Comparison of ENCODE assay signal across 1 cellular context in the genomic region with DNA sequence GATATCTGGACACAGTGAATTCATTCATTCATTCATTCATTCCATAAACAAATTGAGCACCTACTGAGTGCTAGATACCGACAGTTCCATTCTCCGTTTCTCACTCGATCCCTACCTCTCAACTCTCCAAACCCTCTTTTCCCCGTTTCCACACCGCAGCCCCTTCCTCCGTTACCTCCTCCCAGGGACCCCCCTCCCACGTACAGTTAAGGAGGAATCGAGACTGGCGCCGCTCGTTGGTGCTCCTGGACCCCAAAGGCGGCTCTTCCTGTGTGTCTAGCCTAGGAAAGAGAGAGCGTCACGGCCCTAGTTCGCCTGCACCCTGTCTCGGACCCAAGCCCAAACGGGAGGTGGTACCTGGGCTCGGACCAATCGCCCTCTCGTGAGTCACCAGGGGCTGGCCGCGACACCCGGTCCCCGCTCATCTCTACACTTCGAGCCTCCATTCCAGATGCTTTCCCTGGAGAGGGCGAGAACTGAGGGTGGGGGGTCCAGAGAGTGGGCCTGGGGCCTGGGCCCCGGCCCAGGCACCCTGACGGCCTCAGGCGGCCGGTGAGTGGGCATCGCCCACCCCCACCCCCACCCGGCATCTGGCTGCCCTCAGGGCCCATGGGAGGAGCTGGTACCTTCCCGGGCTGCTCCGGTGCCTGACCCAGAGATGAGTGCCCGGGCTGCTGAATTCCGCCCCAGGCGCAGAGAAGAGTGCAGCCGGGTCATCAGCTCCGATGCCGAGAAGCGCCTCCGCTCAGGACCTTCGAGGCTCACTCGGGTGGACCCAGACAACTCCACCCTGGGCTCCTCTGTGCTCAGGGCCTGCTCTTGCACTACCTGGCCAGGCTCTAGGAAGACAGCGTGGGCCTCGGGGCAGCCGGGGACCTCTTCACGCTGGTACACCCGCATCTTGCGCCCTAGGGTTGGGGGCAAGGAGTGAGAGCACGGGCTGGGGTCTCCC.
TF ChIP-seq lines count a peak whose summit lies in the region.

No MANE protein-coding gene starts in this region.

TF ChIP-seq in liver, 16 proteins besides CTCF, POLR2A, EP300 and RAD21 (continued from another document):
- TF ChIP-seq HNF4A (conservative IDR thresholded peaks at IDR 0.05) (no peak), GABPA (IDR thresholded peaks at IDR 0.05 in 1 of 2, conservative IDR thresholded peaks at IDR 0.05 in 1 of 2) (no peak)
- TF ChIP-seq, protein P1, sequence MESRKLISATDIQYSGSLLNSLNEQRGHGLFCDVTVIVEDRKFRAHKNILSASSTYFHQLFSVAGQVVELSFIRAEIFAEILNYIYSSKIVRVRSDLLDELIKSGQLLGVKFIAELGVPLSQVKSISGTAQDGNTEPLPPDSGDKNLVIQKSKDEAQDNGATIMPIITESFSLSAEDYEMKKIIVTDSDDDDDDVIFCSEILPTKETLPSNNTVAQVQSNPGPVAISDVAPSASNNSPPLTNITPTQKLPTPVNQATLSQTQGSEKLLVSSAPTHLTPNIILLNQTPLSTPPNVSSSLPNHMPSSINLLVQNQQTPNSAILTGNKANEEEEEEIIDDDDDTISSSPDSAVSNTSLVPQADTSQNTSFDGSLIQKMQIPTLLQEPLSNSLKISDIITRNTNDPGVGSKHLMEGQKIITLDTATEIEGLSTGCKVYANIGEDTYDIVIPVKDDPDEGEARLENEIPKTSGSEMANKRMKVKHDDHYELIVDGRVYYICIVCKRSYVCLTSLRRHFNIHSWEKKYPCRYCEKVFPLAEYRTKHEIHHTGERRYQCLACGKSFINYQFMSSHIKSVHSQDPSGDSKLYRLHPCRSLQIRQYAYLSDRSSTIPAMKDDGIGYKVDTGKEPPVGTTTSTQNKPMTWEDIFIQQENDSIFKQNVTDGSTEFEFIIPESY (IDR thresholded peaks at IDR 0.05), result no peak
- TF ChIP-seq, protein P2, sequence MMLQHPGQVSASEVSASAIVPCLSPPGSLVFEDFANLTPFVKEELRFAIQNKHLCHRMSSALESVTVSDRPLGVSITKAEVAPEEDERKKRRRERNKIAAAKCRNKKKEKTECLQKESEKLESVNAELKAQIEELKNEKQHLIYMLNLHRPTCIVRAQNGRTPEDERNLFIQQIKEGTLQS (IDR thresholded peaks at IDR 0.05), result no peak
TF ChIP-seq in liver: peak in this region for 0.
